In the genomic region with DNA sequence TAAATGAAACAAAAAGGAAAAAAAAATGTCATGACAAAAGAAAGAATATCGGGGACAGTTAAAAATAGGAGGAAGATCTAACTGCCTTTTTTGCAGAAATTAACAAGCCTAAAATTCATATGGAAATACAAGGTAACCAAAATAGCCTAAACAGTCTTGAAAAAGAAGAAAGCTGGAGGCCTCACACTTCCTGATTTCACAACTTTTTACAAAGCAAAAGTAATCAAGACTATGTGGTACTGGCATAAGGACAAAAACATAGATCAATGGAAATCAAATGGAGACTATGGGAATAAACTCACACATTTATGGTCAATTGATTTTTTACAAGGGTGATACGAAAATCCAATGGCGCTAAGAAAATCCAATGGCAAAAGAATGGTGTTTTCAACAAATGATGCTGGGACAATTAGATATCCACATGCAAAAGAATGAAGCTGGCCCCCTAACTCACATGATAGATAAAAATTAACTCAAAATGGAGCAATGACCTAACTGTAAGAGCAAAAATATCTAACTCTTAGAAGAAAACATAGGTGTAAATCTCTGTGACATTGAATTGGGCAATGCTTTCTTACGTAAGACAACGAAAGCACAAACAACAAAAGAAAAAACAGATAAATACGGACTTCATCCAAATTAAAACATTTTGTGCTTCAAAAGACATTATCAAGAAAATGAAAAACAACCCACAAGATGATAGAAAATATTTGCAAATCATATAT, we compare ENCODE assay signal across 17 cellular contexts. TPM values are rescaled to one million over a fixed set of nuclear protein-coding genes. Genes with fewer than 3 reads are reported as not detected.
DNase-seq lines count a peak whose midpoint lies in the region; ATAC-seq and TF ChIP-seq lines count a peak whose summit lies in the region.
"Had no signal": no experiment of that assay in that cellular context is flagged by ENCODE, and none has a peak within 500 bp of the region (broad histone marks: within the 10 kb centered on the region; RNA-seq: fewer than 3 reads in every experiment).

No MANE protein-coding gene starts in this region.

- TF ChIP-seq CTCF in left ventricle myocardium inferior (IDR thresholded peaks at IDR 0.05; ENCODE audit: borderline replicate concordance) (no peak), transverse colon (IDR thresholded peaks at IDR 0.05) (no peak)

- H3K4me3 ChIP-seq in left ventricle myocardium inferior (no peak overlapping the region), right cardiac atrium (ENCODE audit: low read length) (no peak overlapping the region), transverse colon (no peak overlapping the region)
- H3K4me3 ChIP-seq in effector memory CD4-positive, alpha-beta T cell (ENCODE audit: insufficient read depth, low read depth, low read length, poor library complexity, severe bottlenecking), result no peak overlapping the region
- H3K4me3 ChIP-seq: GM23338 had no signal

- H3K4me1 ChIP-seq in left ventricle myocardium inferior, result peaks cover 75% of the 10 kb centered on the region
- peaks cover 6% of the 10 kb centered on the region for H3K4me1 ChIP-seq in right cardiac atrium (ENCODE audit: control insufficient read depth, insufficient read depth, low read length)
- peaks cover 53% of the 10 kb centered on the region for H3K4me1 ChIP-seq in effector memory CD4-positive, alpha-beta T cell (ENCODE audit: control insufficient read depth, insufficient read depth, low read length, poor library complexity, severe bottlenecking)
- H3K4me1 ChIP-seq in transverse colon, result peaks cover 13 to 54% (median 17%) of the 10 kb centered on the region in 4 donors

- H3K36me3 ChIP-seq in left ventricle myocardium inferior (no peaks in the 10 kb centered on the region), transverse colon (no peaks in the 10 kb centered on the region)
- no peaks in the 10 kb centered on the region for H3K36me3 ChIP-seq in effector memory CD4-positive, alpha-beta T cell (ENCODE audit: control insufficient read depth, insufficient read depth, low read length)

- 86% methylated on average over 6 of the region's 6 CpGs for WGBS in right cardiac atrium
- WGBS in transverse colon (ENCODE audit: low coverage in 1 of 2), 2 donors, result 82 to 87% methylated on average over 6 of the region's 6 CpGs

- in situ Hi-C loops in transverse colon (cut with MboI; ENCODE audit: low pct_ligation_motif_present in 1 of 4, low pct_unique_long_range_greater_than_20kb in 1 of 4, low sequenced_read_pairs in 3 of 4), result no loop called here

- DNase-seq in left ventricle myocardium inferior (no peak), right cardiac atrium (no peak), NAMALWA (ENCODE audit: low spot score) (peak; percentile 32), transverse colon (no peak), DMS79 (lab: John Stamatoyannopoulos, UW) (no peak), NCI-H2107 treated with DMSO at 0.1 percent for 48 hours (lab: John Stamatoyannopoulos, UW; ENCODE audit: unreplicated experiment) (no peak)
- DNase-seq in effector memory CD4-positive, alpha-beta T cell, result no peak
- DNase-seq in stimulated activated CD4-positive, alpha-beta T cell treated with anti-CD3 and anti-CD28 coated beads, Interleukin-2, amount 100 ng/mL, for 24 hours, result no peak
- DNase-seq: activated CD8-positive, alpha-beta memory T cell treated with anti-CD3 and anti-CD28 coated beads, Interleukin-2, amount 10 ng/mL, durations not matched to agents 7 days and 5 days; anterior cingulate cortex; effector CD4-positive, alpha-beta T cell; NCI-H1105 treated with DMSO at 0.1 percent for 48 hours; NCI-H526 treated with DMSO at 0.1 percent for 48 hours; nucleus accumbens; stimulated activated CD4-positive, alpha-beta T cell treated with anti-CD3 and anti-CD28 coated beads, Interleukin-15, amount 100 ng/mL, for 24 hours; SW 1271 had no signal

- no peaks in the 10 kb centered on the region for H3K27me3 ChIP-seq in left ventricle myocardium inferior (ENCODE audit: low read depth)
- H3K27me3 ChIP-seq in right cardiac atrium (ENCODE audit: control insufficient read depth, insufficient read depth), result no peaks in the 10 kb centered on the region
- no peaks in the 10 kb centered on the region for H3K27me3 ChIP-seq in effector memory CD4-positive, alpha-beta T cell (replicated peaks; ENCODE audit: control insufficient read depth, insufficient read depth, low read length, poor library complexity, severe bottlenecking)
- no peaks in the 10 kb centered on the region for H3K27me3 ChIP-seq in transverse colon

- intact Hi-C loops in left ventricle myocardium inferior (cut with micrococcal nuclease) (no loop called here), right cardiac atrium (cut with DNase I) (no loop called here), transverse colon (cut with DNase I; ENCODE audit: low total_unique reads) (no loop called here)

- no peak for TF ChIP-seq POLR2A in transverse colon (IDR thresholded peaks at IDR 0.05)

- H3K9me3 ChIP-seq in left ventricle myocardium inferior (replicated peaks) (no peaks in the 10 kb centered on the region), right cardiac atrium (ENCODE audit: control insufficient read depth, low read length) (no peaks in the 10 kb centered on the region), transverse colon (no peaks in the 10 kb centered on the region)
- no peaks in the 10 kb centered on the region for H3K9me3 ChIP-seq in effector memory CD4-positive, alpha-beta T cell (ENCODE audit: control insufficient read depth, low read length)

- H3K27ac ChIP-seq in left ventricle myocardium inferior (replicated peaks), result peak overlapping the region; percentile 91
- no peak overlapping the region for H3K27ac ChIP-seq in right cardiac atrium (ENCODE audit: low read length)
- H3K27ac ChIP-seq in effector memory CD4-positive, alpha-beta T cell (ENCODE audit: insufficient read depth, low read length, poor library complexity, severe bottlenecking), result peak overlapping the region; percentile 10
- H3K27ac ChIP-seq in transverse colon, result peak overlapping the region in 3 of 4 donors; percentile 2 to 55 (median 19)

- no peak for TF ChIP-seq EP300 in transverse colon (IDR thresholded peaks at IDR 0.05; ENCODE audit: low read depth)

- ATAC-seq in right cardiac atrium, result no peak
- ATAC-seq: activated CD8-positive, alpha-beta memory T cell treated with anti-CD3 and anti-CD28 coated beads, Interleukin-2, amount 10 ng/mL, durations not matched to agents 7 days and 5 days; GM23338 had no signal

RNA-seq across cellular contexts. Expression of a gene that starts 24.5 kb away (rescaled TPM):
- 44.1 TPM for total RNA-seq in left ventricle myocardium inferior
- 1 to 10 TPM; 3.9 to 7.3 (median 5.5) TPM for total RNA-seq in right cardiac atrium
- 2.8 TPM for polyA plus RNA-seq in right cardiac atrium
- total RNA-seq in transverse colon, result 10 to 100 TPM; 16.2 to 52.7 (median 34.8) TPM

RNA-seq across cellular contexts. Expression of a gene that starts 54.6 kb away (rescaled TPM):
- total RNA-seq in left ventricle myocardium inferior (14.8 TPM), right cardiac atrium (10 to 100 TPM in 1 of 4 donors, 1 to 10 TPM in 3; 6.1 to 10.8 (median 6.6) TPM), transverse colon (10 to 100 TPM in 1 of 4 donors, 1 to 10 TPM in 2, not detected in 1; 3.4 to 11.0 (median 7.0) TPM)
- 7.7 TPM for polyA plus RNA-seq in right cardiac atrium
